ENCODE assay signal across 26 cellular contexts in the genomic region with DNA sequence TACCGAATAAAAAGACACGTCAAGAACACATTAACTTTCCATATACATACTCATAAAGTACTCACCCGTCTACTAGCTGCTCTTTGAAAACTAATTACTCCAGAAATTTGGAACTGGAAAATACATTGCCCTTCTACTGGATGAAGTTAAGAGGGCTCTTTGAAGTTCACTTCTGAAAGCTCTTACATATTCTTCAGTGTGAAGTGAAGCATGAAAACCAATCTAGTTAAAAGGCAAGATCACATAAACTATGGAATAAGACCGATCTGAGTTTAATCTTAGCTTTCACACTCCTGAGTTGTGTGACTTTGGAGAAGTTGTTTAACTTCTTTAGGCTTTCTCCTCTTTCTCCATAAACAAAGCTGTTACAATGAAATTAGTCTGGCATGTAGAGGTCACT. TPM values are rescaled to one million over a fixed set of nuclear protein-coding genes. Genes with fewer than 3 reads are reported as not detected.
DNase-seq lines count a peak whose midpoint lies in the region; ATAC-seq, FAIRE-seq and TF ChIP-seq lines count a peak whose summit lies in the region.
"Had no signal": no experiment of that assay in that cellular context is flagged by ENCODE, and none has a peak within 500 bp of the region (broad histone marks: within the 10 kb centered on the region; RNA-seq: fewer than 3 reads in every experiment).

No MANE protein-coding gene starts in this region.

- H3K27me3 Mint-ChIP-seq in WTC11 (ENCODE audit: low read depth): no peaks in the 10 kb centered on the region
- H3K27me3 Mint-ChIP-seq: activated naive CD8-positive, alpha-beta T cell treated with anti-CD3 and anti-CD28 coated beads, Interleukin-2, amount 50 U/mL, for 24 hours; CD4-positive, alpha-beta T cell; central memory CD8-positive, alpha-beta T cell; natural killer cell treated with Interleukin-12 subunit alpha and Interleukin-12 subunit beta and Interleukin-15 and Interleukin-18, amount 100 ng/mL, for 72 hours had no signal

- TF ChIP-seq POLR2A in transverse colon (IDR thresholded peaks at IDR 0.05): no peak

- DNase-seq in ACHN (peak; percentile 6), WTC11 (ENCODE audit: low spot score) (no peak), kidney (no peak), transverse colon (no peak)
- DNase-seq: activated CD4-positive, alpha-beta T cell treated with anti-CD3 and anti-CD28 coated beads, Interleukin-2, amount 50 U/mL, for 48 hours; activated naive CD8-positive, alpha-beta T cell treated with anti-CD3 and anti-CD28 coated beads, Interleukin-2, amount 50 U/mL, for 24 hours; activated T-cell treated with anti-CD3 and anti-CD28 coated beads, Interleukin-2, amount 50 U/mL, for 72 hours; CD4-positive, alpha-beta T cell; HCEC 1CT; hippocampal formation; Karpas-422; NCI-H146; NCI-H2171 treated with DMSO at 0.1 percent for 48 hours; NCI-H526 treated with DMSO at 0.1 percent for 48 hours; NK-92 treated with Interleukin-12 subunit alpha and Interleukin-12 subunit beta, amount 100 ng/mL, for 24 hours; ovary; SK-N-SH; stimulated activated naive CD8-positive, alpha-beta T cell treated with anti-CD3 and anti-CD28 coated beads, Interleukin-15, Interleukin-2, amounts not matched to agents 100 U/mL and 50 U/mL, for 24 hours had no signal

- peaks cover 6% of the 10 kb centered on the region for H3K4me1 Mint-ChIP-seq in WTC11

- TF ChIP-seq EP300 in transverse colon (IDR thresholded peaks at IDR 0.05; ENCODE audit: low read depth): no peak

- H3K9ac ChIP-seq in kidney (ENCODE audit: low read length in 2 of 2): peak overlapping the region in 1 of 2 donors; percentile 10
- H3K9ac ChIP-seq: SK-N-SH had no signal

- H3K27ac Mint-ChIP-seq in WTC11: peak overlapping the region; percentile 91
- H3K27ac Mint-ChIP-seq: activated naive CD8-positive, alpha-beta T cell treated with anti-CD3 and anti-CD28 coated beads, Interleukin-2, amount 50 U/mL, for 24 hours; CD4-positive, alpha-beta T cell; natural killer cell treated with Interleukin-12 subunit alpha and Interleukin-12 subunit beta and Interleukin-15 and Interleukin-18, amount 100 ng/mL, for 72 hours had no signal

- H3K4me3 Mint-ChIP-seq in WTC11: no peak overlapping the region
- H3K4me3 Mint-ChIP-seq: activated naive CD8-positive, alpha-beta T cell treated with anti-CD3 and anti-CD28 coated beads, Interleukin-2, amount 50 U/mL, for 24 hours; activated T-cell treated with anti-CD3 and anti-CD28 coated beads, Interleukin-2, amount 50 U/mL, for 72 hours; CD4-positive, alpha-beta T cell; central memory CD8-positive, alpha-beta T cell; natural killer cell treated with Interleukin-12 subunit alpha and Interleukin-12 subunit beta and Interleukin-15 and Interleukin-18, amount 100 ng/mL, for 72 hours had no signal

- H3K36me3 Mint-ChIP-seq in WTC11: peaks cover 38% of the 10 kb centered on the region

- POLR2A ChIA-PET in HEK293 (lab: Yijun Ruan, JAX): interaction anchor here (1.0 to 1.2 kb wide), 2 partner anchors 114 to 115 kb away, joined by 3 read pairs; partner anchors contain the start of genes EIF5B and TXNDC9
- POLR2A ChIA-PET in WTC11 (lab: Charles Lee): no interaction called here

- H3K9me3 ChIP-seq in HEK293 (ENCODE audit: control insufficient read depth, insufficient read depth, low read depth, low read length) (no peaks in the 10 kb centered on the region), kidney (ENCODE audit: control insufficient read depth in 1 of 2, low read length in 2 of 2) (no peaks in the 10 kb centered on the region), transverse colon (no peaks in the 10 kb centered on the region)
- H3K9me3 ChIP-seq: gastroesophageal sphincter, ovary, SK-N-SH had no signal

- in situ Hi-C loops in ACHN (cut with HindIII; ENCODE audit: low pct_ligation_motif_present, low pct_unique_long_range_greater_than_20kb, low sequenced_read_pairs): no loop called here
- in situ Hi-C loops in transverse colon (cut with MboI; ENCODE audit: low pct_ligation_motif_present in 1 of 4, low pct_unique_long_range_greater_than_20kb in 1 of 4, low sequenced_read_pairs in 3 of 4): no loop called here

- H3K27ac ChIP-seq in HEK293 (ENCODE audit: extremely low read depth, low read depth, low read length) (no peak overlapping the region; the same call in 1 of the 2 replicates), kidney (ENCODE audit: low read depth in 2 of 2, low read length in 2 of 2) (peak overlapping the region in 1 of 2 donors; percentile 50), transverse colon (no peak overlapping the region)
- H3K27ac ChIP-seq: ovary had no signal

- CTCF ChIA-PET in HEK293 (lab: Yijun Ruan, JAX) (interaction anchor here (0.7 to 1.8 kb wide), 4 partner anchors 9 to 114 kb away, joined by 3 to 7 read pairs (median 4); no protein-coding TSS in a partner anchor), WTC11 (lab: Charles Lee) (interaction anchor here (0.7 kb wide), 1 partner anchor 10 kb away, joined by 3 read pairs; no protein-coding TSS in a partner anchor)

- TF ChIP-seq CTCF in HEK293 (tag by site-specific recombination; IDR thresholded peaks at IDR 0.05) (no peak), WTC11 (IDR thresholded peaks at IDR 0.05) (no peak), kidney (IDR thresholded peaks at IDR 0.05; ENCODE audit: borderline replicate concordance, extremely low read depth, insufficient read depth) (no peak), transverse colon (IDR thresholded peaks at IDR 0.05) (no peak)

- H3K4me3 ChIP-seq in HEK293 (ENCODE audit: low read depth, low read length): no peak overlapping the region
- peak overlapping the region in 1 of 2 donors; percentile 14 for H3K4me3 ChIP-seq in kidney (ENCODE audit: low read length in 2 of 2)
- no peak overlapping the region for H3K4me3 ChIP-seq in transverse colon
- H3K4me3 ChIP-seq: gastroesophageal sphincter, ovary had no signal

- H3K36me3 ChIP-seq in HEK293 (ENCODE audit: control insufficient read depth in 2 of 2, insufficient read depth in 1 of 2, low read length in 2 of 2) (peaks cover 21 to 26% of the 10 kb centered on the region in 2 experiments), kidney (ENCODE audit: control insufficient read depth in 1 of 2, insufficient read depth in 2 of 2, low read length in 2 of 2) (peaks cover 0 to 20% of the 10 kb centered on the region in 2 donors), transverse colon (peaks cover 0 to 27% (median 5%) of the 10 kb centered on the region in 4 donors)
- H3K36me3 ChIP-seq: ovary had no signal

- H3K4me1 ChIP-seq in HEK293 (ENCODE audit: control insufficient read depth, insufficient read depth, low read length): peaks cover 21% of the 10 kb centered on the region
- peaks cover 0 to 6% of the 10 kb centered on the region in 2 donors for H3K4me1 ChIP-seq in kidney (ENCODE audit: control insufficient read depth in 1 of 2, insufficient read depth in 1 of 2, low read depth in 1 of 2, low read length in 2 of 2)
- H3K4me1 ChIP-seq in transverse colon: no peaks in the 10 kb centered on the region

- H3K9me3 Mint-ChIP-seq in WTC11: no peaks in the 10 kb centered on the region
- H3K9me3 Mint-ChIP-seq: activated naive CD8-positive, alpha-beta T cell treated with anti-CD3 and anti-CD28 coated beads, Interleukin-2, amount 50 U/mL, for 24 hours; activated T-cell treated with anti-CD3 and anti-CD28 coated beads, Interleukin-2, amount 50 U/mL, for 72 hours; CD4-positive, alpha-beta T cell; central memory CD8-positive, alpha-beta T cell; natural killer cell treated with Interleukin-12 subunit alpha and Interleukin-12 subunit beta and Interleukin-15 and Interleukin-18, amount 100 ng/mL, for 72 hours had no signal

- peak; percentile 41 for FAIRE-seq in kidney (lab: Jason Lieb, UNC)
- FAIRE-seq: D721Med, GM12892 had no signal

- ATAC-seq in WTC11: no peak
- ATAC-seq in GM19324 (IDR thresholded peaks at IDR 0.05; ENCODE audit: low FRiP score, unreplicated experiment): no peak
- ATAC-seq in GM19455 (IDR thresholded peaks at IDR 0.05; ENCODE audit: unreplicated experiment): no peak
- ATAC-seq: activated naive CD8-positive, alpha-beta T cell treated with anti-CD3 and anti-CD28 coated beads, Interleukin-2, amount 50 U/mL, for 24 hours; activated T-cell treated with anti-CD3 and anti-CD28 coated beads, Interleukin-2, amount 50 U/mL, for 72 hours; gastroesophageal sphincter; natural killer cell treated with Interleukin-12 subunit alpha and Interleukin-12 subunit beta and Interleukin-15 and Interleukin-18, amount 100 ng/mL, for 72 hours; stimulated activated naive CD8-positive, alpha-beta T cell treated with anti-CD3 and anti-CD28 coated beads, Interleukin-15, Interleukin-2, amounts not matched to agents 100 U/mL and 50 U/mL, for 24 hours had no signal

- intact Hi-C loops in kidney (cut with DNase I) (no loop called here), transverse colon (cut with DNase I; ENCODE audit: low total_unique reads) (no loop called here)

- H3K27me3 ChIP-seq in transverse colon: no peaks in the 10 kb centered on the region
- H3K27me3 ChIP-seq: gastroesophageal sphincter, ovary had no signal

- WGBS in transverse colon (ENCODE audit: low coverage in 1 of 2), 2 donors: 85 to 86% methylated on average over 4 of the region's 4 CpGs

TF ChIP-seq in WTC11, 78 proteins besides CTCF, POLR2A, EP300 and RAD21 (continues in another document):
- TF ChIP-seq ZNF396 (CRISPR knock-in tag; IDR thresholded peaks at IDR 0.05; ENCODE audit: borderline replicate concordance) (no peak), NR1H2 (CRISPR knock-in tag; IDR thresholded peaks at IDR 0.05) (no peak), TP53 (CRISPR knock-in tag; IDR thresholded peaks at IDR 0.05) (no peak), NFYB (CRISPR knock-in tag; conservative IDR thresholded peaks at IDR 0.05; ENCODE audit: low read depth) (no peak)

RNA-seq across cellular contexts. Expression of gene REV1, which starts 38.5 kb away (rescaled TPM):
- 27.5 to 38.7 TPM (median 31.1 TPM) in 3 replicates for total RNA-seq in WTC11 (2021)
- 41.3 TPM for total RNA-seq in kidney
- 16.9 TPM for polyA plus RNA-seq in kidney (ENCODE audit: insufficient read depth, low read depth, low replicate concordance)
- 100 to 1,000 TPM in 2 of 4 donors, 10 to 100 TPM in 2; 23.2 to 199 (median 73.5) TPM for total RNA-seq in transverse colon
